Comparison of ENCODE assay signal across 17 cellular contexts in the genomic region with DNA sequence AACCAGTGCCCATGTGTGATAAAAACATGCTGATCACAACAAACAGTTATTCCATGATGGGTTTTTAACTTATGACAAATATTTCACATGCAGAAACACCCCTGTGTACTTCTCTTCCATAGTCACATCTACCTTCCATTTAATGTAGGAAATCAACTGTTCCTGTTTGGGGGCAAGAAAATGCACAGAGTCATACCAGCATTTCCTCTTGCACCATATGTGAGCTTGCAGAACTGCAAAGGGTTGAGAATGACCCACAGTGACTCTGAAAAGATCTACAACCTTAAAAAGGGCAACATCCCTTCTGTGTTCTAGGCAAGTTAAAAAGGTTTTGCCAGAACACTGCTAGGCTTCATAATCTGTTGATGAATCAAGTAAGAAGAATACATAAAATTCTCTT. TPM values are rescaled to one million over a fixed set of nuclear protein-coding genes. Genes with fewer than 3 reads are reported as not detected.
A peak's percentile ranks its signal among the peaks of the same experiment; 100 is the strongest.
DNase-seq lines count a peak whose midpoint lies in the region; ATAC-seq, FAIRE-seq and TF ChIP-seq lines count a peak whose summit lies in the region.
"Had no signal": no experiment of that assay in that cellular context is flagged by ENCODE, and none has a peak within 500 bp of the region (broad histone marks: within the 10 kb centered on the region; RNA-seq: fewer than 3 reads in every experiment).

No MANE protein-coding gene starts in this region.

- no peak overlapping the region for H3K4me3 ChIP-seq in HL-60 (replicated peaks; ENCODE audit: insufficient read depth, low read length)
- H3K4me3 ChIP-seq in endothelial cell of umbilical vein (replicated peaks in 1 of 3; ENCODE audit: insufficient read depth in 1 of 3, low read depth in 1 of 3, low read length in 3 of 3): no peak overlapping the region
- no peak overlapping the region for H3K4me3 ChIP-seq in heart right ventricle

- H3K4me1 ChIP-seq in endothelial cell of umbilical vein (ENCODE audit: control insufficient read depth, extremely low read depth, insufficient read depth, low read length) (no peaks in the 10 kb centered on the region), heart right ventricle (peaks cover 0 to 48% (median 0%) of the 10 kb centered on the region in 9 donors)

- TF ChIP-seq CTCF in HL-60 (IDR thresholded peaks at IDR 0.05; ENCODE audit: insufficient read depth, low read length) (no peak), endothelial cell of umbilical vein (IDR thresholded peaks at IDR 0.05; ENCODE audit: extremely low read depth in 1 of 2, insufficient read depth in 1 of 2, low read depth in 1 of 2, low read length in 2 of 2) (no peak), heart right ventricle (IDR thresholded peaks at IDR 0.05) (no peak)

- no peak overlapping the region for H3K9ac ChIP-seq in endothelial cell of umbilical vein (replicated peaks; ENCODE audit: extremely low read depth, insufficient read depth, low read length)

- peak in 1 of 2 experiments; percentile 75 for DNase-seq in HL-60 (ENCODE audit: low read depth in 1 of 2, low spot score in 1 of 2)
- peak; percentile 76 to 91 for DNase-seq in NOMO-1 (lab: John Stamatoyannopoulos, UW; ENCODE audit: unreplicated experiment in 2 of 2)
- DNase-seq in endothelial cell of umbilical vein (ENCODE audit: low read depth, low spot score): no peak
- no peak for DNase-seq in NCI-H2196 treated with DMSO at 0.1 percent for 48 hours (lab: John Stamatoyannopoulos, UW; ENCODE audit: unreplicated experiment)
- DNase-seq in heart right ventricle: no peak
- no peak for DNase-seq in posterior vena cava (ENCODE audit: low spot score)
- DNase-seq: DMS153, EL, H9, NCI-H1092, NCI-H1694, PC-3 had no signal

- POLR2A ChIA-PET in endothelial cell of umbilical vein (lab: Charles Lee): no interaction called here

- no peaks in the 10 kb centered on the region for H3K79me2 ChIP-seq in endothelial cell of umbilical vein (ENCODE audit: control insufficient read depth, insufficient read depth, low read length)

- peak overlapping the region; percentile 25 for H3K27ac ChIP-seq in HL-60 (replicated peaks)
- H3K27ac ChIP-seq in endothelial cell of umbilical vein (ENCODE audit: insufficient read depth, low read depth, low read length): no peak overlapping the region
- peak overlapping the region in 1 of 10 donors; percentile 18 for H3K27ac ChIP-seq in heart right ventricle

- no peak overlapping the region for H3K4me2 ChIP-seq in endothelial cell of umbilical vein (ENCODE audit: insufficient read depth, low read length)

- FAIRE-seq in endothelial cell of umbilical vein (lab: Jason Lieb, UNC): peak; percentile 67
- FAIRE-seq: GM18507 had no signal

- H3K9me3 ChIP-seq in endothelial cell of umbilical vein (replicated peaks; ENCODE audit: control insufficient read depth, insufficient read depth, low read length) (no peaks in the 10 kb centered on the region), heart right ventricle (no peaks in the 10 kb centered on the region)

- no peaks in the 10 kb centered on the region for H3K27me3 ChIP-seq in HL-60 (ENCODE audit: insufficient read depth, poor library complexity, severe bottlenecking)
- H3K27me3 ChIP-seq in endothelial cell of umbilical vein (ENCODE audit: control insufficient read depth in 2 of 2, insufficient read depth in 2 of 2, low read length in 2 of 2): peaks cover 0 to 7% of the 10 kb centered on the region in 2 experiments
- peaks cover 0 to 85% (median 40%) of the 10 kb centered on the region in 7 donors for H3K27me3 ChIP-seq in heart right ventricle

- H2AFZ ChIP-seq in endothelial cell of umbilical vein (ENCODE audit: low read depth, low read length): no peak overlapping the region

- dilution Hi-C loops in endothelial cell of umbilical vein (cut with MboI; ENCODE audit: extremely low pct_ligation_motif_present, low sequenced_read_pairs): no loop called here

- no TSS peak for BruUV-seq in endothelial cell of umbilical vein (replicated peaks; lab: Mats Ljungman, UMichigan)

- H3K36me3 ChIP-seq in endothelial cell of umbilical vein (ENCODE audit: control insufficient read depth in 2 of 2, extremely low read depth in 1 of 2, insufficient read depth in 2 of 2, low read length in 2 of 2): no peaks in the 10 kb centered on the region
- no peaks in the 10 kb centered on the region for H3K36me3 ChIP-seq in heart right ventricle

- H3K9me1 ChIP-seq in endothelial cell of umbilical vein (replicated peaks; ENCODE audit: control insufficient read depth, extremely low read depth, insufficient read depth, low read length): no peaks in the 10 kb centered on the region

- CTCF ChIA-PET in endothelial cell of umbilical vein (lab: Charles Lee): no interaction called here

- intact Hi-C loops in endothelial cell of umbilical vein (cut with micrococcal nuclease): no loop called here
- intact Hi-C loops in heart right ventricle (cut with DNase I): loop anchor here in 1 of 10 donors (5.0 kb wide), 1 partner anchor 41 kb away; no protein-coding TSS in a partner anchor
- intact Hi-C loops in posterior vena cava (cut with DNase I): no loop called here

- ATAC-seq in heart right ventricle (no peak), GM21447 (IDR thresholded peaks at IDR 0.05; ENCODE audit: unreplicated experiment) (no peak)
- ATAC-seq: PC-3 had no signal

- no peak for TF ChIP-seq POLR2A in endothelial cell of umbilical vein (IDR thresholded peaks at IDR 0.05; ENCODE audit: low read depth, low read length)

- no peaks in the 10 kb centered on the region for H4K20me1 ChIP-seq in endothelial cell of umbilical vein (replicated peaks; ENCODE audit: control insufficient read depth, extremely low read depth, insufficient read depth, low read length)

TF ChIP-seq in endothelial cell of umbilical vein, 7 proteins besides CTCF, POLR2A, EP300 and RAD21:
- no peak for TF ChIP-seq JUN (IDR thresholded peaks at IDR 0.05; ENCODE audit: borderline replicate concordance, insufficient read depth, insufficient read length, low read depth)
- TF ChIP-seq EZH2 (IDR thresholded peaks at IDR 0.05; ENCODE audit: borderline replicate concordance, low read depth, low read length, severe bottlenecking): no peak
- no peak for TF ChIP-seq POLR2AphosphoS5 (IDR thresholded peaks at IDR 0.05; ENCODE audit: insufficient read depth, low read depth, low read length)
- TF ChIP-seq FOS (IDR thresholded peaks at IDR 0.05; ENCODE audit: borderline replicate concordance, insufficient read depth, low read length): no peak
- TF ChIP-seq, protein P1, sequence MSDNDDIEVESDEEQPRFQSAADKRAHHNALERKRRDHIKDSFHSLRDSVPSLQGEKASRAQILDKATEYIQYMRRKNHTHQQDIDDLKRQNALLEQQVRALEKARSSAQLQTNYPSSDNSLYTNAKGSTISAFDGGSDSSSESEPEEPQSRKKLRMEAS (IDR thresholded peaks at IDR 0.05; ENCODE audit: insufficient read depth, insufficient read length): no peak
- no peak for TF ChIP-seq GATA2 (IDR thresholded peaks at IDR 0.05; ENCODE audit: insufficient read depth, insufficient read length, low read depth, low read length)
- TF ChIP-seq MYC (IDR thresholded peaks at IDR 0.05; ENCODE audit: low read depth, low read length): no peak

RNA-seq across cellular contexts. Expression of a gene that starts 9.9 kb away (rescaled TPM):
- total RNA-seq in endothelial cell of umbilical vein: not detected in 2 replicates
- polyA plus RNA-seq in endothelial cell of umbilical vein: not detected in 2 replicates
- not detected in 2 replicates for polyA plus RNA-seq in endothelial cell of umbilical vein (2011; cell fraction: cytosol; rRNA removed)
- polyA plus RNA-seq in endothelial cell of umbilical vein (2011; cell fraction: nucleus; rRNA removed): not detected in 2 replicates
- polyA plus RNA-seq in endothelial cell of umbilical vein (2012): not detected in 2 replicates
- polyA minus RNA-seq in endothelial cell of umbilical vein: not detected in 2 replicates
- not detected for polyA minus RNA-seq in endothelial cell of umbilical vein (2011; cell fraction: cytosol; rRNA and poly(A)+ RNA removed)
- not detected in 2 replicates for polyA minus RNA-seq in endothelial cell of umbilical vein (2011; cell fraction: nucleus; rRNA and poly(A)+ RNA removed)
- under 1 TPM in 1 of 10 donors, not detected in 9; 0.31 TPM for total RNA-seq in heart right ventricle
- under 1 TPM in 1 of 2 donors, not detected in 1; 0.03 TPM for polyA plus RNA-seq in heart right ventricle
- under 1 TPM in 1 of 2 donors, not detected in 1; 0.65 TPM for total RNA-seq in posterior vena cava
- total RNA-seq: H9, NCI-H460, PC-3 had no signal
- polyA plus RNA-seq: AG04450, BJ had no signal

Comparison
In these comparisons a context has a peak if more than half of its experiments do, and no peak if none do; other contexts are left out.
1. DNase-seq: peak in NOMO-1 (2 of 2); none in endothelial cell of umbilical vein (single experiment), NCI-H2196 treated with DMSO at 0.1 percent for 48 hours (single experiment), heart right ventricle (0 of 2) and posterior vena cava (single experiment).